7 cellular contexts compared by ENCODE assay signal in the genomic region with DNA sequence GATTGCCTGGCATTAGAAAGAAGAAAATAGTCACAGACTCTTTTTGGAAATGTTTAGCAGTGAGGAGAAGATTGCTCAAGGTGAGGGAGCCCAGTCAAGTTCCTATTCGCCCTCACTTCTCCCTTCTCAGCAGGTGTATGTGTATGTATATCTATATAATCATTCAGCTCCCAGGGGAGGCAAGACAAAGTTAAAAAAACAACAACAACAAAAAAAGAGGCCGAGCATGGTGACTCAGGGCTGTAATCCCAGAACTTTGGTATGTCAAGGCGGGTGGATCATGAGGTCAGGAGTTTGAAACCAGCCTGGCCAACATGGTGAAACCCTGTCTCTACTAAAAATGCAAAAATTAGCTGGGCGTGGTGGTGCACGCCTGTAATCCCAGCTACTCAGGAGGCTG.
DNase-seq lines count a peak whose midpoint lies in the region; FAIRE-seq and TF ChIP-seq lines count a peak whose summit lies in the region.
"Not testable (repeated sequence)": the region's sequence is repeated elsewhere in the genome, so short reads cannot be mapped to it uniquely, and the experiment has no call there.

No MANE protein-coding gene starts in this region.

- peak overlapping the region; percentile 68; the same call in 1 of the 2 replicates for H3K27ac ChIP-seq in HUES6 (ENCODE audit: low read depth, low read length)
- peak overlapping the region; percentile 16 for H3K27ac ChIP-seq in keratinocyte (ENCODE audit: control insufficient read depth, insufficient read depth, low read length)
- peak overlapping the region; percentile 76 for H3K27ac ChIP-seq in neuronal stem cell (replicated peaks; ENCODE audit: low read length)

- H4K91ac ChIP-seq in neuronal stem cell (ENCODE audit: low read depth, low read length, poor library complexity) = not testable (repeated sequence)

- H4K20me1 ChIP-seq in keratinocyte (ENCODE audit: control insufficient read depth, extremely low read depth, insufficient read depth, low read length) = not testable (repeated sequence)

- H3K79me2 ChIP-seq in keratinocyte (ENCODE audit: control insufficient read depth, insufficient read depth, low read length) = peaks cover 12% of the 10 kb centered on the region

- H2BK12ac ChIP-seq in neuronal stem cell (ENCODE audit: low read length) = not testable (repeated sequence)

- H3K27me3 Mint-ChIP-seq in activated naive CD4-positive, alpha-beta T cell treated with anti-CD3 and anti-CD28 coated beads, Interleukin-2, amount 10 ng/mL, durations not matched to agents 7 days and 5 days = peaks cover 30% of the 10 kb centered on the region

- not testable (repeated sequence) for H3K4me2 ChIP-seq in keratinocyte (ENCODE audit: control insufficient read depth, extremely low read depth, insufficient read depth, low read depth, low read length)
- peak overlapping the region; percentile 28 for H3K4me2 ChIP-seq in neuronal stem cell (ENCODE audit: insufficient read depth, low read length, poor library complexity, severe bottlenecking)

- not testable (repeated sequence) for H3K9me3 Mint-ChIP-seq in activated naive CD4-positive, alpha-beta T cell treated with anti-CD3 and anti-CD28 coated beads, Interleukin-2, amount 10 ng/mL, durations not matched to agents 7 days and 5 days

- H3K4me1 ChIP-seq in HUES6 (ENCODE audit: control insufficient read depth, insufficient read depth, low read length) = peaks cover 55% of the 10 kb centered on the region
- peaks cover 24% of the 10 kb centered on the region for H3K4me1 ChIP-seq in keratinocyte (ENCODE audit: control insufficient read depth, extremely low read depth, insufficient read depth, low read length)
- H3K4me1 ChIP-seq in neuronal stem cell (ENCODE audit: control insufficient read depth in 2 of 2, insufficient read depth in 1 of 2, low read depth in 1 of 2, low read length in 2 of 2) = peaks cover 36 to 49% of the 10 kb centered on the region in 2 donors

- not testable (repeated sequence) for H2BK5ac ChIP-seq in neuronal stem cell (ENCODE audit: low read length)

- peak; percentile 32 for DNase-seq in EL
- DNase-seq in activated naive CD4-positive, alpha-beta T cell treated with anti-CD3 and anti-CD28 coated beads, Interleukin-2, amount 10 ng/mL, durations not matched to agents 7 days and 5 days; keratinocyte (ENCODE audit: low read depth, low spot score); neuronal stem cell (ENCODE audit: low spot score): not testable (repeated sequence)
- DNase-seq in choroid plexus epithelial cell (ENCODE audit: low read depth) = peak; percentile 40
- DNase-seq in fibroblast of mammary gland (ENCODE audit: low read depth) = peak; percentile 12

- FAIRE-seq in keratinocyte (lab: Jason Lieb, UNC) = not testable (repeated sequence)

- not testable (repeated sequence) for H3K79me1 ChIP-seq in neuronal stem cell (ENCODE audit: low read depth, low read length)

- not testable (repeated sequence) for H2AK5ac ChIP-seq in neuronal stem cell (ENCODE audit: low read depth, low read length)

- dilution Hi-C loops in keratinocyte (cut with MboI; ENCODE audit: extremely low pct_ligation_motif_present, low sequenced_read_pairs) = not testable (repeated sequence)

- not testable (repeated sequence) for H3K36me3 Mint-ChIP-seq in activated naive CD4-positive, alpha-beta T cell treated with anti-CD3 and anti-CD28 coated beads, Interleukin-2, amount 10 ng/mL, durations not matched to agents 7 days and 5 days

- H3K18ac ChIP-seq in neuronal stem cell (ENCODE audit: low read length) = not testable (repeated sequence)

- peak overlapping the region; percentile 17 for H3K27ac Mint-ChIP-seq in activated naive CD4-positive, alpha-beta T cell treated with anti-CD3 and anti-CD28 coated beads, Interleukin-2, amount 10 ng/mL, durations not matched to agents 7 days and 5 days

- not testable (repeated sequence) for H3K4me3 Mint-ChIP-seq in activated naive CD4-positive, alpha-beta T cell treated with anti-CD3 and anti-CD28 coated beads, Interleukin-2, amount 10 ng/mL, durations not matched to agents 7 days and 5 days

- H3K4me3 ChIP-seq in HUES6 (ENCODE audit: low read depth, low read length) = peak overlapping the region; percentile 72
- not testable (repeated sequence) for H3K4me3 ChIP-seq in choroid plexus epithelial cell (ENCODE audit: low read depth, low read length); fibroblast of mammary gland (ENCODE audit: control insufficient read depth, low read depth, low read length); keratinocyte (ENCODE audit: control insufficient read depth in 2 of 3, extremely low read depth in 1 of 3, insufficient read depth in 2 of 3, low read depth in 1 of 3, low read length in 3 of 3); neuronal stem cell (ENCODE audit: low read length in 2 of 2)

- peak overlapping the region; percentile 95 for H3K9ac ChIP-seq in HUES6 (ENCODE audit: low read length)
- H3K9ac ChIP-seq in keratinocyte (ENCODE audit: control insufficient read depth, extremely low read depth, insufficient read depth, low read length); neuronal stem cell (ENCODE audit: low read depth, low read length, poor library complexity): not testable (repeated sequence)

- H2BK15ac ChIP-seq in neuronal stem cell (ENCODE audit: low read length) = not testable (repeated sequence)

- not testable (repeated sequence) for H3K9me3 ChIP-seq in HUES6 (ENCODE audit: control insufficient read depth, insufficient read depth, low read depth, low read length); keratinocyte (ENCODE audit: control insufficient read depth, low read depth, low read length); neuronal stem cell (replicated peaks in 1 of 2; ENCODE audit: control insufficient read depth in 2 of 2, insufficient read depth in 1 of 2, low read depth in 1 of 2, low read length in 2 of 2)

- H3K14ac ChIP-seq in neuronal stem cell (ENCODE audit: low read length) = not testable (repeated sequence)

- H2BK120ac ChIP-seq in neuronal stem cell (ENCODE audit: low read depth, low read length) = not testable (repeated sequence)

- no CpG with 5 or more reads among the region's 5 CpGs for WGBS in neuronal stem cell (ENCODE audit: extremely low coverage in 2 of 2, insufficient read length in 2 of 2, insufficient replicate concordance in 1 of 2), 2 donors

- H3K9me1 ChIP-seq in keratinocyte (ENCODE audit: control insufficient read depth, extremely low read depth, insufficient read depth, low read length) = not testable (repeated sequence)

- not testable (repeated sequence) for H2AFZ ChIP-seq in keratinocyte (ENCODE audit: control insufficient read depth, low read length); neuronal stem cell (ENCODE audit: low read length)

- H3K36me3 ChIP-seq in HUES6 (ENCODE audit: control insufficient read depth, insufficient read depth, low read length); neuronal stem cell (replicated peaks in 1 of 2; ENCODE audit: control insufficient read depth in 2 of 2, insufficient read depth in 2 of 2, low read length in 2 of 2): not testable (repeated sequence)
- H3K36me3 ChIP-seq in keratinocyte (ENCODE audit: control insufficient read depth in 2 of 2, extremely low read depth in 1 of 2, insufficient read depth in 2 of 2, low read length in 2 of 2) = peaks cover 8 to 17% of the 10 kb centered on the region in 2 experiments

- H3K23ac ChIP-seq in neuronal stem cell (ENCODE audit: low read depth, low read length, poor library complexity) = not testable (repeated sequence)

- not testable (repeated sequence) for H3K4me1 Mint-ChIP-seq in activated naive CD4-positive, alpha-beta T cell treated with anti-CD3 and anti-CD28 coated beads, Interleukin-2, amount 10 ng/mL, durations not matched to agents 7 days and 5 days

- H3K27me3 ChIP-seq in HUES6 (ENCODE audit: control insufficient read depth, insufficient read depth, low read length); keratinocyte (ENCODE audit: control insufficient read depth, extremely low read depth, insufficient read depth, low read length); neuronal stem cell (ENCODE audit: control insufficient read depth in 3 of 3, insufficient read depth in 3 of 3, low read depth in 1 of 3, low read length in 3 of 3): not testable (repeated sequence)

- not testable (repeated sequence) for H4K8ac ChIP-seq in neuronal stem cell (ENCODE audit: low read depth, low read length)

- not testable (repeated sequence) for TF ChIP-seq CTCF in choroid plexus epithelial cell (conservative IDR thresholded peaks at IDR 0.05; ENCODE audit: low read depth, low read length); fibroblast of mammary gland (conservative IDR thresholded peaks at IDR 0.05; ENCODE audit: control insufficient read depth, insufficient read depth, low read depth, low read length); keratinocyte (optimal IDR thresholded peaks at IDR 0.05 in 1 of 3, IDR thresholded peaks at IDR 0.05 in 1 of 3, conservative IDR thresholded peaks at IDR 0.05 in 1 of 3; ENCODE audit: extremely low read depth in 1 of 3, insufficient read depth in 2 of 3, low read length in 3 of 3)

- CTCF ChIA-PET in activated naive CD4-positive, alpha-beta T cell treated with anti-CD3 and anti-CD28 coated beads, Interleukin-2, amount 10 ng/mL, durations not matched to agents 7 days and 5 days (lab: Charles Lee) = not testable (repeated sequence)

- H3K4ac ChIP-seq in neuronal stem cell (ENCODE audit: low read length) = not testable (repeated sequence)

Comparison
In these comparisons a context has a peak if more than half of its experiments do, and no peak if none do; other contexts are left out.
1. H3K27ac ChIP-seq: peak in every context shown above with its lines; median percentile 76 in neuronal stem cell; 68 in HUES6; 16 in keratinocyte.